22 cellular contexts compared by ENCODE assay signal in genomic region chr6:76004202-76004601, GRCh38.
DNase-seq lines count a peak whose midpoint lies in the region; ATAC-seq and TF ChIP-seq lines count a peak whose summit lies in the region.
"Had no signal": no experiment of that assay in that cellular context is flagged by ENCODE, and none has a peak within 500 bp of the region (broad histone marks: within the 10 kb centered on the region; RNA-seq: fewer than 3 reads in every experiment).

No MANE protein-coding gene starts in this region.

- no peaks in the 10 kb centered on the region for H3K4me1 ChIP-seq in BE2C
- H3K4me1 ChIP-seq: A549, BLaER1, SJCRH30, uterus had no signal

- DNase-seq in NCI-H526 treated with DMSO at 0.1 percent for 48 hours (lab: John Stamatoyannopoulos, UW) (no peak), BE2C (no peak), occipital lobe (lab: John Stamatoyannopoulos, UW) (no peak), SW480 (ENCODE audit: low spot score) (no peak)
- DNase-seq: activated CD4-positive, alpha-beta T cell treated with anti-CD3 and anti-CD28 coated beads, Interleukin-2, amount 50 U/mL, for 1 hour; activated gamma-delta T cell; brain microvascular endothelial cell; cortex of kidney; EL; HFFc6; left colon; naive thymus-derived CD4-positive, alpha-beta T cell; NCI-H82; PC-9; SJCRH30; uterus had no signal

- H3K9me3 ChIP-seq in BE2C: no peaks in the 10 kb centered on the region
- H3K9me3 ChIP-seq: A549, BLaER1, SJCRH30, uterus had no signal

- no peak overlapping the region for H3K4me3 ChIP-seq in BE2C (ENCODE audit: low read depth, low read length)
- H3K4me3 ChIP-seq: A549, BLaER1, PC-9, SJCRH30, uterus had no signal

- no peak for TF ChIP-seq CTCF in BE2C (IDR thresholded peaks at IDR 0.05; ENCODE audit: low read depth, low read length)

- ATAC-seq in GM18511 (IDR thresholded peaks at IDR 0.05; ENCODE audit: unreplicated experiment) (peak; percentile 72), GM21390 (IDR thresholded peaks at IDR 0.05; ENCODE audit: unreplicated experiment) (peak; percentile 55), HG02884 (IDR thresholded peaks at IDR 0.05; ENCODE audit: unreplicated experiment) (peak; percentile 75), HG03469 (IDR thresholded peaks at IDR 0.05; ENCODE audit: unreplicated experiment) (peak; percentile 36)
- ATAC-seq: A549; left colon; naive thymus-derived CD4-positive, alpha-beta T cell had no signal

- H3K27me3 ChIP-seq in BE2C: no peaks in the 10 kb centered on the region
- H3K27me3 ChIP-seq: BLaER1, brain microvascular endothelial cell, SJCRH30, uterus had no signal

- H3K36me3 ChIP-seq in BE2C: no peaks in the 10 kb centered on the region
- H3K36me3 ChIP-seq: BLaER1, brain microvascular endothelial cell, SJCRH30, uterus had no signal
